13 cellular contexts compared by ENCODE assay signal in genomic region chr12:128268348-128268725, GRCh38. TPM values are rescaled to one million over a fixed set of nuclear protein-coding genes. Genes with fewer than 3 reads are reported as not detected.
DNase-seq lines count a peak whose midpoint lies in the region; ATAC-seq and TF ChIP-seq lines count a peak whose summit lies in the region.
"Had no signal": no experiment of that assay in that cellular context is flagged by ENCODE, and none has a peak within 500 bp of the region (broad histone marks: within the 10 kb centered on the region; RNA-seq: fewer than 3 reads in every experiment).

No MANE protein-coding gene starts in this region.

- WGBS in heart left ventricle, 4 donors, result 1 to 2% (median 1%) methylated on average over 23 to 34 of the region's 34 CpGs
- WGBS in upper lobe of left lung, 2 donors, result 2 to 5% methylated on average over 4 to 28 of the region's 34 CpGs

- H3K9me3 ChIP-seq in heart left ventricle, result peaks cover 0 to 22% (median 3%) of the 10 kb centered on the region in 12 donors
- peaks cover 0 to 3% (median 0%) of the 10 kb centered on the region in 4 donors for H3K9me3 ChIP-seq in upper lobe of left lung
- H3K9me3 ChIP-seq: A549 had no signal

- H3K4me1 Mint-ChIP-seq in neural crest cell, result peaks cover 24% of the 10 kb centered on the region

- TF ChIP-seq CTCF in heart left ventricle (IDR thresholded peaks at IDR 0.05), result no peak
- TF ChIP-seq CTCF in neural crest cell (conservative IDR thresholded peaks at IDR 0.05), result no peak
- no peak for TF ChIP-seq CTCF in upper lobe of left lung (IDR thresholded peaks at IDR 0.05)

- TF ChIP-seq EP300 in upper lobe of left lung (IDR thresholded peaks at IDR 0.05), result no peak

- no peaks in the 10 kb centered on the region for H3K36me3 Mint-ChIP-seq in neural crest cell (ENCODE audit: low read depth)

- ATAC-seq in heart left ventricle, result peak in 1 of 4 donors; percentile 50
- peak in 1 of 2 donors; percentile 42 for ATAC-seq in upper lobe of left lung (ENCODE audit: low FRiP score in 2 of 2)
- no peak for ATAC-seq in GM18520 (IDR thresholded peaks at IDR 0.05; ENCODE audit: unreplicated experiment)
- ATAC-seq: A549, Panc1 had no signal

- no peak overlapping the region for H3K27ac ChIP-seq in heart left ventricle
- H3K27ac ChIP-seq in upper lobe of left lung, result no peak overlapping the region
- H3K27ac ChIP-seq: A549 had no signal

- H3K27ac Mint-ChIP-seq in neural crest cell (ENCODE audit: unreplicated experiment), result no peak overlapping the region
- H3K27ac Mint-ChIP-seq: activated T-helper 2 cell treated with anti-CD3 and anti-CD28 coated beads, Interferon-gamma antibody, Interleukin-2, Interleukin-4, amounts not matched to agents 10 μg/mL and 5 μg/mL and 100 μg/mL, durations not matched to agents 14 hours and 24 hours and 36 hours had no signal

- intact Hi-C loops in heart left ventricle (cut with DNase I), result loop anchor here in 5 of 10 donors (10.0 kb wide), 3 partner anchors 56 to 116 kb away; no protein-coding TSS in a partner anchor

- peaks cover 82% of the 10 kb centered on the region for H3K27me3 Mint-ChIP-seq in neural crest cell (ENCODE audit: low read depth)

- H3K4me1 ChIP-seq in heart left ventricle (peaks cover 0 to 19% (median 2%) of the 10 kb centered on the region in 12 donors), upper lobe of left lung (peaks cover 0 to 20% (median 14%) of the 10 kb centered on the region in 4 donors)
- H3K4me1 ChIP-seq: A549 had no signal

- H3K36me3 ChIP-seq in heart left ventricle (no peaks in the 10 kb centered on the region), upper lobe of left lung (no peaks in the 10 kb centered on the region)

- TF ChIP-seq POLR2A in heart left ventricle (IDR thresholded peaks at IDR 0.05) (no peak), upper lobe of left lung (IDR thresholded peaks at IDR 0.05) (no peak)

- H3K9me3 Mint-ChIP-seq in neural crest cell, result peaks cover 2% of the 10 kb centered on the region

- H3K4me3 Mint-ChIP-seq in neural crest cell, result peak overlapping the region; percentile 82

- DNase-seq in NCI-H510A treated with DMSO at 0.1 percent for 48 hours (lab: John Stamatoyannopoulos, UW), result peak; percentile 36
- DNase-seq in NCI-H510A (lab: John Stamatoyannopoulos, UW), result no peak
- DNase-seq in heart left ventricle, result no peak
- DNase-seq in neural crest cell (ENCODE audit: low read depth, low spot score), result no peak
- DNase-seq in upper lobe of left lung, result peak in 1 of 2 donors; percentile 81
- no peak for DNase-seq in COLO829 (ENCODE audit: low spot score)
- no peak for DNase-seq in NCI-H446 (lab: John Stamatoyannopoulos, UW)
- DNase-seq: activated CD4-positive, alpha-beta T cell treated with anti-CD3 and anti-CD28 coated beads, Interleukin-2, amount 50 U/mL, for 1 hour had no signal

- peak overlapping the region in 11 of 12 donors; percentile 24 to 53 (median 40) for H3K4me3 ChIP-seq in heart left ventricle
- peak overlapping the region in 3 of 4 donors; percentile 11 to 41 (median 34) for H3K4me3 ChIP-seq in upper lobe of left lung
- H3K4me3 ChIP-seq: A549 had no signal

- H3K27me3 ChIP-seq in heart left ventricle, result peaks cover 8 to 73% (median 49%) of the 10 kb centered on the region in 9 donors
- peaks cover 0 to 24% (median 8%) of the 10 kb centered on the region in 4 donors for H3K27me3 ChIP-seq in upper lobe of left lung

RNA-seq across cellular contexts. Expression of gene TMEM132C, which starts 1.4 kb away (rescaled TPM):
- total RNA-seq in heart left ventricle, result 1 to 10 TPM in 3 of 9 donors, under 1 TPM in 6; 0.05 to 5.9 (median 0.82) TPM
- 1 to 10 TPM; 1.2 to 1.5 TPM for polyA plus RNA-seq in heart left ventricle
- 10.6 and 10.9 TPM in 2 replicates for total RNA-seq in neural crest cell
- total RNA-seq in upper lobe of left lung, result 1 to 10 TPM in 4 of 6 donors, under 1 TPM in 2; under 0.01 to 2.2 (median 1.1) TPM
- total RNA-seq: activated T-helper 2 cell treated with anti-CD3 and anti-CD28 coated beads, Interferon-gamma antibody, Interleukin-2, Interleukin-4, amounts not matched to agents 10 μg/mL and 5 μg/mL and 100 μg/mL, durations not matched to agents 14 hours and 24 hours and 36 hours; endothelial cell of umbilical vein had no signal
- polyA plus RNA-seq: A549, endothelial cell of umbilical vein had no signal
